Comparison of ENCODE assay signal across 9 cellular contexts in genomic region chr1:94325379-94326302, GRCh38.
DNase-seq lines count a peak whose midpoint lies in the region; ATAC-seq and TF ChIP-seq lines count a peak whose summit lies in the region.
"Had no signal": no experiment of that assay in that cellular context is flagged by ENCODE, and none has a peak within 500 bp of the region (broad histone marks: within the 10 kb centered on the region; RNA-seq: fewer than 3 reads in every experiment).

No MANE protein-coding gene starts in this region.

- H3K36me3 ChIP-seq in thoracic aorta, result no peaks in the 10 kb centered on the region

- intact Hi-C loops in left cardiac atrium (cut with DNase I), result loop anchor here (2.0 to 10.0 kb wide), 3 partner anchors 88 to 281 kb away; partner anchors contain the start of gene ARHGAP29 (in 2 of the 2)

- no peaks in the 10 kb centered on the region for H3K9me3 ChIP-seq in thoracic aorta

- peak overlapping the region; percentile 6; the same call in 1 of the 2 replicates for H3K4me3 ChIP-seq in WI38 (ENCODE audit: low read depth, low read length)
- H3K4me3 ChIP-seq in thoracic aorta, result peak overlapping the region; percentile 40

- TF ChIP-seq CTCF in WI38 (IDR thresholded peaks at IDR 0.05; ENCODE audit: low read depth, low read length) (no peak), thoracic aorta (IDR thresholded peaks at IDR 0.05) (no peak)

- peak; percentile 74 for DNase-seq in HK-2 (ENCODE audit: unreplicated experiment)
- DNase-seq in left cardiac atrium, result no peak
- DNase-seq in thoracic aorta (ENCODE audit: low spot score), result no peak
- DNase-seq in stimulated activated CD4-positive, alpha-beta T cell treated with anti-CD3 and anti-CD28 coated beads, Interleukin-2, amount 100 ng/mL, for 24 hours, result no peak

- ATAC-seq in left cardiac atrium (peak; percentile 42 to 76), thoracic aorta (ENCODE audit: insufficient number of reproducible peaks, low FRiP score, low read depth) (peak; percentile 56), HG03039 (IDR thresholded peaks at IDR 0.05; ENCODE audit: unreplicated experiment) (no peak), GM18519 (IDR thresholded peaks at IDR 0.05; ENCODE audit: low FRiP score, unreplicated experiment) (no peak), HG03045 (IDR thresholded peaks at IDR 0.05; ENCODE audit: unreplicated experiment) (no peak)

- H3K27me3 ChIP-seq in thoracic aorta (replicated peaks; ENCODE audit: insufficient read depth), result no peaks in the 10 kb centered on the region

- H3K27ac ChIP-seq in thoracic aorta, result peak overlapping the region; percentile 75 to 86
- H3K27ac ChIP-seq: KMS-11 had no signal

- peaks cover 22 to 64% of the 10 kb centered on the region in 2 donors for H3K4me1 ChIP-seq in thoracic aorta (ENCODE audit: control insufficient read depth in 1 of 2, low read depth in 2 of 2)

Comparison
In these comparisons a context has a peak if more than half of its experiments do, and no peak if none do; other contexts are left out.
1. ATAC-seq: peak in left cardiac atrium (2 of 2) and thoracic aorta (single experiment); none in HG03039 (single experiment), GM18519 (single experiment) and HG03045 (single experiment).